11 cellular contexts compared by ENCODE assay signal in genomic region chr13:109788372-109789195, GRCh38. TPM values are rescaled to one million over a fixed set of nuclear protein-coding genes. Genes with fewer than 3 reads are reported as not detected.
DNase-seq lines count a peak whose midpoint lies in the region; ATAC-seq and TF ChIP-seq lines count a peak whose summit lies in the region.
"Had no signal": no experiment of that assay in that cellular context is flagged by ENCODE, and none has a peak within 500 bp of the region (broad histone marks: within the 10 kb centered on the region; RNA-seq: fewer than 3 reads in every experiment).

No MANE protein-coding gene starts in this region.

- POLR2A ChIA-PET in MCF 10A (lab: Yijun Ruan, JAX), result interaction anchor here (0.6 to 2.4 kb wide), 25 partner anchors 8 to 1285 kb away, joined by 3 to 23 read pairs (median 4); no protein-coding TSS in a partner anchor
- POLR2A ChIA-PET in Panc1 (lab: Charles Lee), result no interaction called here

- CTCF ChIA-PET in MCF 10A (lab: Yijun Ruan, JAX) (interaction anchor here (0.6 to 3.0 kb wide), 9 partner anchors 8 to 874 kb away, joined by 3 to 20 read pairs (median 3); no protein-coding TSS in a partner anchor), Panc1 (lab: Charles Lee) (no interaction called here)

- no peak overlapping the region for H3K4me3 ChIP-seq in breast epithelium
- H3K4me3 ChIP-seq in Panc1 (ENCODE audit: low read depth in 2 of 2, low read length in 2 of 2), result no peak overlapping the region
- H3K4me3 ChIP-seq in gastroesophageal sphincter, result no peak overlapping the region
- H3K4me3 ChIP-seq in thoracic aorta, result no peak overlapping the region

- no peak for TF ChIP-seq CTCF in MCF 10A (IDR thresholded peaks at IDR 0.05; ENCODE audit: unreplicated experiment)
- TF ChIP-seq CTCF in breast epithelium (IDR thresholded peaks at IDR 0.05), result no peak
- no peak for TF ChIP-seq CTCF in Panc1 (IDR thresholded peaks at IDR 0.05)
- no peak for TF ChIP-seq CTCF in gastroesophageal sphincter (IDR thresholded peaks at IDR 0.05)
- TF ChIP-seq CTCF in thoracic aorta (IDR thresholded peaks at IDR 0.05), result no peak

- no peak for TF ChIP-seq EP300 in gastroesophageal sphincter (IDR thresholded peaks at IDR 0.05)

- H3K27me3 ChIP-seq in breast epithelium (no peaks in the 10 kb centered on the region), Panc1 (ENCODE audit: control insufficient read depth, insufficient read depth, low read length) (no peaks in the 10 kb centered on the region), gastroesophageal sphincter (no peaks in the 10 kb centered on the region), thoracic aorta (replicated peaks; ENCODE audit: insufficient read depth) (no peaks in the 10 kb centered on the region)
- H3K27me3 ChIP-seq: foreskin keratinocyte had no signal

- no peak for DNase-seq in MCF 10A (ENCODE audit: unreplicated experiment)
- DNase-seq in breast epithelium (ENCODE audit: low spot score in 2 of 2), result no peak
- DNase-seq in Panc1 (ENCODE audit: low read depth, low spot score), result no peak
- DNase-seq in thoracic aorta (ENCODE audit: low spot score), result no peak
- no peak for DNase-seq in activated effector memory CD4-positive, alpha-beta T cell treated with Interleukin-2 at 50 U/mL for 16 hours
- no peak for DNase-seq in NCI-H526 (lab: John Stamatoyannopoulos, UW)
- DNase-seq in DMS153 treated with DMSO at 0.1 percent for 48 hours (lab: John Stamatoyannopoulos, UW; ENCODE audit: unreplicated experiment), result no peak
- DNase-seq: Calu3, foreskin keratinocyte, NCI-H1092 treated with DMSO at 0.1 percent for 48 hours had no signal

- no TSS peak for BruUV-seq in MCF 10A (replicated peaks; lab: Mats Ljungman, UMichigan)
- BruUV-seq in Panc1 (replicated peaks; lab: Mats Ljungman, UMichigan), result TSS peak; percentile 87

- ATAC-seq in Panc1, result no peak
- no peak for ATAC-seq in gastroesophageal sphincter
- ATAC-seq in thoracic aorta (ENCODE audit: insufficient number of reproducible peaks, low FRiP score, low read depth), result no peak
- ATAC-seq: foreskin keratinocyte had no signal

- H3K27ac Mint-ChIP-seq in MCF 10A (ENCODE audit: low read depth, unreplicated experiment), result peak overlapping the region; percentile 11

- H3K9me3 ChIP-seq in breast epithelium, result no peaks in the 10 kb centered on the region
- H3K9me3 ChIP-seq in Panc1 (ENCODE audit: control insufficient read depth, insufficient read depth, low read depth, low read length), result no peaks in the 10 kb centered on the region
- no peaks in the 10 kb centered on the region for H3K9me3 ChIP-seq in gastroesophageal sphincter
- H3K9me3 ChIP-seq in thoracic aorta, result no peaks in the 10 kb centered on the region

- intact Hi-C loops in MCF 10A (cut with micrococcal nuclease) (no loop called here), breast epithelium (cut with DNase I; ENCODE audit: low total_unique reads) (no loop called here), Panc1 (cut with micrococcal nuclease; ENCODE audit: unreplicated experiment) (loop anchor here (5.0 kb wide), 1 partner anchor 314 kb away; no protein-coding TSS in a partner anchor)

- H3K27me3 Mint-ChIP-seq in MCF 10A (ENCODE audit: insufficient read depth, unreplicated experiment), result no peaks in the 10 kb centered on the region

- H3K36me3 ChIP-seq in breast epithelium (no peaks in the 10 kb centered on the region), Panc1 (ENCODE audit: control insufficient read depth, insufficient read depth, low read length) (no peaks in the 10 kb centered on the region), gastroesophageal sphincter (peaks cover 0 to 9% of the 10 kb centered on the region in 2 donors), thoracic aorta (peaks cover 8% of the 10 kb centered on the region)

- H3K4me1 ChIP-seq in breast epithelium, result no peaks in the 10 kb centered on the region
- H3K4me1 ChIP-seq in Panc1 (ENCODE audit: control insufficient read depth, insufficient read depth, low read length), result no peaks in the 10 kb centered on the region; the same call in 1 of the 2 replicates
- peaks cover 0 to 49% (median 2%) of the 10 kb centered on the region in 3 donors for H3K4me1 ChIP-seq in gastroesophageal sphincter
- peaks cover 10 to 24% of the 10 kb centered on the region in 2 donors for H3K4me1 ChIP-seq in thoracic aorta (ENCODE audit: control insufficient read depth in 1 of 2, low read depth in 2 of 2)
- H3K4me1 ChIP-seq: foreskin keratinocyte had no signal

- 60 to 67% methylated on average over 7 to 8 of the region's 8 CpGs for WGBS in gastroesophageal sphincter (ENCODE audit: low coverage in 1 of 2), 2 donors

- in situ Hi-C loops in Panc1 (cut with HindIII; ENCODE audit: low pct_unique_long_range_greater_than_20kb, low sequenced_read_pairs), result no loop called here

- H3K27ac ChIP-seq in breast epithelium (peak overlapping the region in 1 of 2 donors; percentile 1), Panc1 (ENCODE audit: low read length) (no peak overlapping the region), gastroesophageal sphincter (peak overlapping the region; percentile 25 to 98 (median 76)), thoracic aorta (peak overlapping the region; percentile 22 to 94)
- H3K27ac ChIP-seq: foreskin keratinocyte had no signal

- H3K4me3 Mint-ChIP-seq in MCF 10A (ENCODE audit: unreplicated experiment), result peak overlapping the region; percentile 36

- peaks cover 17% of the 10 kb centered on the region for H3K36me3 Mint-ChIP-seq in MCF 10A (ENCODE audit: insufficient read depth, unreplicated experiment)

- no peaks in the 10 kb centered on the region for H3K9me3 Mint-ChIP-seq in MCF 10A (ENCODE audit: unreplicated experiment)

- TF ChIP-seq POLR2A in breast epithelium (IDR thresholded peaks at IDR 0.05), result no peak
- TF ChIP-seq POLR2A in gastroesophageal sphincter (IDR thresholded peaks at IDR 0.05), result no peak

- peaks cover 29% of the 10 kb centered on the region for H3K4me1 Mint-ChIP-seq in MCF 10A (ENCODE audit: insufficient read depth, unreplicated experiment)

RNA-seq across cellular contexts. Expression of gene IRS2, which starts 2.2 kb away (rescaled TPM):
- total RNA-seq in MCF 10A (2022) (41.8 and 48.5 TPM in 2 replicates), breast epithelium (10 to 100 TPM; 25.8 to 38.2 (median 29.5) TPM), Panc1 (2021; ENCODE audit: unreplicated experiment) (5.9 TPM), gastroesophageal sphincter (10 to 100 TPM; 29.8 to 69.3 (median 49.4) TPM), thoracic aorta (10 to 100 TPM; 47.8 to 59.8 TPM)
- polyA plus RNA-seq in Panc1 (2012; ENCODE audit: insufficient read length), result 4.7 TPM
